In genomic region chr1:52633291-52633754, GRCh38 we compare ENCODE assay signal across 9 cellular contexts. TPM values are rescaled to one million over a fixed set of nuclear protein-coding genes. Genes with fewer than 3 reads are reported as not detected.
DNase-seq lines count a peak whose midpoint lies in the region; ATAC-seq and TF ChIP-seq lines count a peak whose summit lies in the region.
"Had no signal": no experiment of that assay in that cellular context is flagged by ENCODE, and none has a peak within 500 bp of the region (broad histone marks: within the 10 kb centered on the region; RNA-seq: fewer than 3 reads in every experiment).

No MANE protein-coding gene starts in this region.

- DNase-seq in NCI-H345 (lab: John Stamatoyannopoulos, UW) (peak; percentile 29), NCI-H345 treated with DMSO at 0.1 percent for 48 hours (lab: John Stamatoyannopoulos, UW; ENCODE audit: unreplicated experiment) (no peak), activated T-cell treated with anti-CD3 and anti-CD28 coated beads for 24 hours (ENCODE audit: low read depth) (peak; percentile 30), foreskin fibroblast (peak in 1 of 2 donors; percentile 22), sigmoid colon (no peak), G401 (ENCODE audit: low spot score) (no peak)

- H3K4me1 ChIP-seq in sigmoid colon = peaks cover 0 to 13% (median 10%) of the 10 kb centered on the region in 4 donors

- intact Hi-C loops in sigmoid colon (cut with DNase I) = no loop called here

- H3K9me3 ChIP-seq in sigmoid colon = no peaks in the 10 kb centered on the region

- in situ Hi-C loops in G401 (cut with HindIII; ENCODE audit: low sequenced_read_pairs) = no loop called here

- H3K36me3 ChIP-seq in sigmoid colon = no peaks in the 10 kb centered on the region

- WGBS in sigmoid colon, 2 donors = 4 to 7% methylated on average over 52 of the region's 52 CpGs

- TF ChIP-seq POLR2A in sigmoid colon (IDR thresholded peaks at IDR 0.05) = no peak

- peak overlapping the region; percentile 20 to 24 for H3K4me3 ChIP-seq in foreskin fibroblast (ENCODE audit: low read depth in 1 of 2, low read length in 2 of 2)
- peak overlapping the region; percentile 17 to 50 (median 41) for H3K4me3 ChIP-seq in sigmoid colon

- peaks cover 16 to 49% (median 29%) of the 10 kb centered on the region in 3 donors for H3K27me3 ChIP-seq in sigmoid colon

- no peak overlapping the region for H3K27ac ChIP-seq in sigmoid colon
- H3K27ac ChIP-seq: VCaP had no signal

- no peak for TF ChIP-seq EP300 in sigmoid colon (IDR thresholded peaks at IDR 0.05)

- TF ChIP-seq CTCF in foreskin fibroblast (IDR thresholded peaks at IDR 0.05; ENCODE audit: low read depth, low read length) = no peak
- TF ChIP-seq CTCF in sigmoid colon (IDR thresholded peaks at IDR 0.05) = no peak

- ATAC-seq in HG03439 (IDR thresholded peaks at IDR 0.05; ENCODE audit: unreplicated experiment) = no peak
- ATAC-seq in GM21367 (IDR thresholded peaks at IDR 0.05; ENCODE audit: unreplicated experiment) = no peak

RNA-seq across cellular contexts. Expression of gene SHISAL2A, which starts 0.4 kb away (rescaled TPM):
- total RNA-seq in sigmoid colon = not detected
- polyA plus RNA-seq in sigmoid colon = 1 to 10 TPM in 1 of 3 donors, not detected in 2; 8.1 TPM
- total RNA-seq in G401 (2014; rRNA removed; shearing (Covaris generic)) = not detected in 2 replicates

RNA-seq across cellular contexts. Expression of gene GPX7, which starts 31.2 kb away (rescaled TPM):
- total RNA-seq in sigmoid colon = 10 to 100 TPM; 17.0 to 49.3 (median 24.5) TPM
- polyA plus RNA-seq in sigmoid colon = 1 to 10 TPM; 2.5 to 8.6 (median 5.4) TPM
- total RNA-seq in G401 (2014; rRNA removed; shearing (Covaris generic)) = not detected in 2 replicates

Comparison
In these comparisons a context has a peak if more than half of its experiments do, and no peak if none do; other contexts are left out.
1. DNase-seq: peak in NCI-H345 (single experiment) and activated T-cell treated with anti-CD3 and anti-CD28 coated beads for 24 hours (single experiment); none in NCI-H345 treated with DMSO at 0.1 percent for 48 hours (single experiment), sigmoid colon (single experiment) and G401 (single experiment).
2. RNA of gene GPX7, which starts 31.2 kb away (total RNA-seq): 17.0 to 49.3 TPM in sigmoid colon; not detected in G401; every median in the first group is over 10 times any median in the second.